ENCODE assay signal across 1 cellular context in genomic region chr18:21704603-21705364, GRCh38.
TF ChIP-seq lines count a peak whose summit lies in the region.

Gene ABHD3, minus strand, starts transcription at chr18:21704774. Its CDS starts 109 bp downstream, at chr18:21704665.

TF ChIP-seq in HepG2, 621 proteins besides CTCF, POLR2A, EP300 and RAD21 (continued from another document and continues in another):
- 0 out of 2 replicates have a peak, but pooled peaks have one; percentile 8 for TF ChIP-seq ZNF281 (CRISPR knock-in tag; IDR thresholded peaks at IDR 0.05; ENCODE audit: borderline replicate concordance)
- TF ChIP-seq ETV5 (CRISPR knock-in tag; IDR thresholded peaks at IDR 0.05; ENCODE audit: borderline replicate concordance), result no peak; the same call in 1 of the 2 replicates
- peak; percentile 49; the same call in 1 of the 2 replicates for TF ChIP-seq BORCS8-MEF2B (CRISPR knock-in tag; IDR thresholded peaks at IDR 0.05)
- peak; percentile 41; the same call in 1 of the 2 replicates for TF ChIP-seq ZNF788 (CRISPR knock-in tag; IDR thresholded peaks at IDR 0.05; ENCODE audit: borderline replicate concordance)
- TF ChIP-seq ZNF44 (CRISPR knock-in tag; IDR thresholded peaks at IDR 0.05), result no peak
- peak; percentile 45; the same call in 1 of the 2 replicates for TF ChIP-seq ZNF776 (CRISPR knock-in tag; IDR thresholded peaks at IDR 0.05)
- TF ChIP-seq IKZF5 (CRISPR knock-in tag; IDR thresholded peaks at IDR 0.05), result peak; percentile 83
- no peak for TF ChIP-seq ZNF33A (CRISPR knock-in tag; IDR thresholded peaks at IDR 0.05; ENCODE audit: borderline replicate concordance)
- TF ChIP-seq ZNF317 (CRISPR knock-in tag; IDR thresholded peaks at IDR 0.05), result peak; percentile 74
- TF ChIP-seq ZNF564 (CRISPR knock-in tag; IDR thresholded peaks at IDR 0.05), result 0 out of 2 replicates have a peak, but pooled peaks have one; percentile 23
- TF ChIP-seq MEF2D (CRISPR knock-in tag; IDR thresholded peaks at IDR 0.05), result peak; percentile 63; the same call in 1 of the 2 replicates
- 0 out of 2 replicates have a peak, but pooled peaks have one; percentile 44 for TF ChIP-seq ZSCAN20 (CRISPR knock-in tag; IDR thresholded peaks at IDR 0.05; ENCODE audit: borderline replicate concordance)
- TF ChIP-seq ZNF354B (CRISPR knock-in tag; IDR thresholded peaks at IDR 0.05), result no peak
- peak; percentile 68; the same call in 1 of the 2 replicates for TF ChIP-seq ZNF766 (CRISPR knock-in tag; IDR thresholded peaks at IDR 0.05; ENCODE audit: borderline replicate concordance)
- TF ChIP-seq TFAP4 (IDR thresholded peaks at IDR 0.05; ENCODE audit: borderline replicate concordance, low read depth), result peak; percentile 20; the same call in 1 of the 2 replicates
- no peak for TF ChIP-seq ELF4 (CRISPR knock-in tag; IDR thresholded peaks at IDR 0.05; ENCODE audit: borderline replicate concordance)
- TF ChIP-seq CBFB (CRISPR knock-in tag; IDR thresholded peaks at IDR 0.05), result 0 out of 2 replicates have a peak, but pooled peaks have one; percentile 60
- peak; percentile 83 for TF ChIP-seq ZNF556 (CRISPR knock-in tag; IDR thresholded peaks at IDR 0.05; ENCODE audit: borderline replicate concordance)
- no peak for TF ChIP-seq ZNF432 (CRISPR knock-in tag; IDR thresholded peaks at IDR 0.05; ENCODE audit: borderline replicate concordance)
- TF ChIP-seq KDM5B (CRISPR knock-in tag; IDR thresholded peaks at IDR 0.05; ENCODE audit: borderline replicate concordance), result peak; percentile 64; the same call in 1 of the 2 replicates
- TF ChIP-seq ZNF670 (CRISPR knock-in tag; IDR thresholded peaks at IDR 0.05; ENCODE audit: borderline replicate concordance), result 0 out of 2 replicates have a peak, but pooled peaks have one; percentile 6
- TF ChIP-seq ZBTB20 (CRISPR knock-in tag; IDR thresholded peaks at IDR 0.05; ENCODE audit: borderline replicate concordance, low read depth), result peak; percentile 58; the same call in 1 of the 2 replicates
- no peak for TF ChIP-seq ONECUT2 (CRISPR knock-in tag; IDR thresholded peaks at IDR 0.05)
- peak; percentile 11; the same call in 1 of the 2 replicates for TF ChIP-seq ZNF644 (CRISPR knock-in tag; IDR thresholded peaks at IDR 0.05; ENCODE audit: low read depth)
- TF ChIP-seq ZFP1 (CRISPR knock-in tag; IDR thresholded peaks at IDR 0.05), result peak; percentile 62; the same call in 1 of the 2 replicates
- TF ChIP-seq AHDC1 (CRISPR knock-in tag; IDR thresholded peaks at IDR 0.05; ENCODE audit: borderline replicate concordance), result no peak
- TF ChIP-seq CHCHD3 (CRISPR knock-in tag; IDR thresholded peaks at IDR 0.05), result no peak
- TF ChIP-seq ZNF781 (CRISPR knock-in tag; IDR thresholded peaks at IDR 0.05; ENCODE audit: borderline replicate concordance, not compliant biosample characterization), result peak; percentile 27
- TF ChIP-seq ZMYM3 (CRISPR knock-in tag; IDR thresholded peaks at IDR 0.05), result peak; percentile 62; the same call in 1 of the 2 replicates
- TF ChIP-seq ZNF501 (CRISPR knock-in tag; IDR thresholded peaks at IDR 0.05), result peak; percentile 53; the same call in 1 of the 2 replicates
- peak; percentile 41; the same call in 1 of the 2 replicates for TF ChIP-seq BRD4 (CRISPR knock-in tag; IDR thresholded peaks at IDR 0.05)
- TF ChIP-seq ZFY (CRISPR knock-in tag; IDR thresholded peaks at IDR 0.05), result peak; percentile 59; the same call in 1 of the 2 replicates
- peak; percentile 22; the same call in 1 of the 2 replicates for TF ChIP-seq MTA1 (CRISPR knock-in tag; IDR thresholded peaks at IDR 0.05; ENCODE audit: borderline replicate concordance)
- peak; percentile 38; the same call in 1 of the 2 replicates for TF ChIP-seq HOXA3 (CRISPR knock-in tag; IDR thresholded peaks at IDR 0.05)
- peak; percentile 55; the same call in 1 of the 2 replicates for TF ChIP-seq NFYB (CRISPR knock-in tag; IDR thresholded peaks at IDR 0.05)
- 0 out of 2 replicates have a peak, but pooled peaks have one; percentile 30 for TF ChIP-seq CENPT (CRISPR knock-in tag; IDR thresholded peaks at IDR 0.05; ENCODE audit: low read depth)
- TF ChIP-seq JUND (CRISPR knock-in tag; IDR thresholded peaks at IDR 0.05), result no peak
- peak; percentile 39; the same call in 1 of the 2 replicates for TF ChIP-seq NRL (CRISPR knock-in tag; IDR thresholded peaks at IDR 0.05; ENCODE audit: borderline replicate concordance)
- peak; percentile 28; the same call in 1 of the 2 replicates for TF ChIP-seq ZFP41 (CRISPR knock-in tag; IDR thresholded peaks at IDR 0.05; ENCODE audit: borderline replicate concordance)
- TF ChIP-seq ZNF704 (CRISPR knock-in tag; IDR thresholded peaks at IDR 0.05; ENCODE audit: borderline replicate concordance), result no peak
- peak; percentile 91 for TF ChIP-seq ZBTB4 (CRISPR knock-in tag; IDR thresholded peaks at IDR 0.05; ENCODE audit: borderline replicate concordance)
- TF ChIP-seq ZSCAN12 (CRISPR knock-in tag; IDR thresholded peaks at IDR 0.05), result no peak
- peak; percentile 56; the same call in 1 of the 2 replicates for TF ChIP-seq RFXAP (CRISPR knock-in tag; IDR thresholded peaks at IDR 0.05; ENCODE audit: borderline replicate concordance)
- TF ChIP-seq TFDP1 (CRISPR knock-in tag; IDR thresholded peaks at IDR 0.05; ENCODE audit: borderline replicate concordance), result peak; percentile 78; the same call in 1 of the 2 replicates
- TF ChIP-seq ETV6 (CRISPR knock-in tag; conservative IDR thresholded peaks at IDR 0.05), result peak; percentile 78
- TF ChIP-seq THAP11 (CRISPR knock-in tag; IDR thresholded peaks at IDR 0.05), result no peak
- no peak for TF ChIP-seq HOXA7 (CRISPR knock-in tag; IDR thresholded peaks at IDR 0.05)
- peak; percentile 89 for TF ChIP-seq SP4 (CRISPR knock-in tag; IDR thresholded peaks at IDR 0.05)
- peak; percentile 71 for TF ChIP-seq MAZ (IDR thresholded peaks at IDR 0.05; ENCODE audit: borderline replicate concordance, low read depth, low read length)
- TF ChIP-seq MAZ (CRISPR knock-in tag; IDR thresholded peaks at IDR 0.05; ENCODE audit: low read depth), result peak; percentile 75
- TF ChIP-seq KLF16 (CRISPR knock-in tag; IDR thresholded peaks at IDR 0.05), result peak in 1 of 2 experiments; percentile 63; a peak in 1 of 4 replicates
- TF ChIP-seq CC2D1A (CRISPR knock-in tag; IDR thresholded peaks at IDR 0.05), result no peak
- no peak for TF ChIP-seq NCOA1 (CRISPR knock-in tag; IDR thresholded peaks at IDR 0.05)
